2 cellular contexts compared by ENCODE assay signal in the genomic region with DNA sequence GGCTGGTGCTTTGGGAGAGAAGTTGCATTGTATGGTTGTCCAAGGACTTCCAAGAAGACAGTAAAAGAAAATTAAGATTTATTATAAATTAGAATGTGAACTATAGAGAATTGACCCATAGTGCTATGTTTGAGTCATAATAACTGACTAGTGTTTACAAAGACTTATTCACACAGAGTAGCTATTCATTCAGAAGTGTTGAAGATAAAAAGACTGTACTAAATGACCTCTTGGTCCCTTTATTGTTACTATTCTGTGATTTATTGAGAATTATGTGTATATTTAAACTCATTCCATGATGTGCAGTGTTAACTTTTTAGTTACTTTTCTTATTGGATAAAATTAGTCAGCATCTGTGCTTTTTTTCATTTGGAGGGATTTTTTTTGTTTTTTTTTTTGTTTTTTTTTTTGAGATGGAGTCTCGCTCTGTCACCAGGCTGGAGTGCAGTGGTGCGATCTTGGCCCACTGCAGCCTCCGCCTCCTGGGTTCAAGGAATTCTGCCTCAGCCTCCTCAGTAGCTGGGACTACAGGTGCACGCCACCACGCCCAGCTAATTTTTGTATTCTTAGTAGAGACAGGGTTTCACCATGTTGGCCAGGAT.
A peak's percentile ranks its signal among the peaks of the same experiment; 100 is the strongest.
TF ChIP-seq lines count a peak whose summit lies in the region.

No MANE protein-coding gene starts in this region.

TF ChIP-seq in HEK293, 187 proteins besides CTCF, POLR2A, EP300 and RAD21:
- TF ChIP-seq, protein P1, sequence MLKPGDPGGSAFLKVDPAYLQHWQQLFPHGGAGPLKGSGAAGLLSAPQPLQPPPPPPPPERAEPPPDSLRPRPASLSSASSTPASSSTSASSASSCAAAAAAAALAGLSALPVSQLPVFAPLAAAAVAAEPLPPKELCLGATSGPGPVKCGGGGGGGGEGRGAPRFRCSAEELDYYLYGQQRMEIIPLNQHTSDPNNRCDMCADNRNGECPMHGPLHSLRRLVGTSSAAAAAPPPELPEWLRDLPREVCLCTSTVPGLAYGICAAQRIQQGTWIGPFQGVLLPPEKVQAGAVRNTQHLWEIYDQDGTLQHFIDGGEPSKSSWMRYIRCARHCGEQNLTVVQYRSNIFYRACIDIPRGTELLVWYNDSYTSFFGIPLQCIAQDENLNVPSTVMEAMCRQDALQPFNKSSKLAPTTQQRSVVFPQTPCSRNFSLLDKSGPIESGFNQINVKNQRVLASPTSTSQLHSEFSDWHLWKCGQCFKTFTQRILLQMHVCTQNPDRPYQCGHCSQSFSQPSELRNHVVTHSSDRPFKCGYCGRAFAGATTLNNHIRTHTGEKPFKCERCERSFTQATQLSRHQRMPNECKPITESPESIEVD (tag by site-specific recombination; IDR thresholded peaks at IDR 0.05), result peak; percentile 58
- TF ChIP-seq, protein P2, sequence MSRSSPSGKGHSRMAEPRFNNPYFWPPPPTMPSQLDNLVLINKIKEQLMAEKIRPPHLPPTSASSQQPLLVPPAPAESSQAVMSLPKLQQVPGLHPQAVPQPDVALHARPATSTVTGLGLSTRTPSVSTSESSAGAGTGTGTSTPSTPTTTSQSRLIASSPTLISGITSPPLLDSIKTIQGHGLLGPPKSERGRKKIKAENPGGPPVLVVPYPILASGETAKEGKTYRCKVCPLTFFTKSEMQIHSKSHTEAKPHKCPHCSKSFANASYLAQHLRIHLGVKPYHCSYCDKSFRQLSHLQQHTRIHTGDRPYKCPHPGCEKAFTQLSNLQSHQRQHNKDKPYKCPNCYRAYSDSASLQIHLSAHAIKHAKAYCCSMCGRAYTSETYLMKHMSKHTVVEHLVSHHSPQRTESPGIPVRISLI (tag by site-specific recombination; IDR thresholded peaks at IDR 0.05), result peak; percentile 92
TF ChIP-seq in HEK293: peak in this region for 2; not testable (repeated sequence) for 185.

TF ChIP-seq in GM12878, 131 proteins besides CTCF, POLR2A, EP300 and RAD21:
- TF ChIP-seq, protein P3, sequence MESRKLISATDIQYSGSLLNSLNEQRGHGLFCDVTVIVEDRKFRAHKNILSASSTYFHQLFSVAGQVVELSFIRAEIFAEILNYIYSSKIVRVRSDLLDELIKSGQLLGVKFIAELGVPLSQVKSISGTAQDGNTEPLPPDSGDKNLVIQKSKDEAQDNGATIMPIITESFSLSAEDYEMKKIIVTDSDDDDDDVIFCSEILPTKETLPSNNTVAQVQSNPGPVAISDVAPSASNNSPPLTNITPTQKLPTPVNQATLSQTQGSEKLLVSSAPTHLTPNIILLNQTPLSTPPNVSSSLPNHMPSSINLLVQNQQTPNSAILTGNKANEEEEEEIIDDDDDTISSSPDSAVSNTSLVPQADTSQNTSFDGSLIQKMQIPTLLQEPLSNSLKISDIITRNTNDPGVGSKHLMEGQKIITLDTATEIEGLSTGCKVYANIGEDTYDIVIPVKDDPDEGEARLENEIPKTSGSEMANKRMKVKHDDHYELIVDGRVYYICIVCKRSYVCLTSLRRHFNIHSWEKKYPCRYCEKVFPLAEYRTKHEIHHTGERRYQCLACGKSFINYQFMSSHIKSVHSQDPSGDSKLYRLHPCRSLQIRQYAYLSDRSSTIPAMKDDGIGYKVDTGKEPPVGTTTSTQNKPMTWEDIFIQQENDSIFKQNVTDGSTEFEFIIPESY (IDR thresholded peaks at IDR 0.05), result 0 out of 2 replicates have a peak, but pooled peaks have one; percentile 1
